ENCODE assay signal across 28 cellular contexts in the genomic region with DNA sequence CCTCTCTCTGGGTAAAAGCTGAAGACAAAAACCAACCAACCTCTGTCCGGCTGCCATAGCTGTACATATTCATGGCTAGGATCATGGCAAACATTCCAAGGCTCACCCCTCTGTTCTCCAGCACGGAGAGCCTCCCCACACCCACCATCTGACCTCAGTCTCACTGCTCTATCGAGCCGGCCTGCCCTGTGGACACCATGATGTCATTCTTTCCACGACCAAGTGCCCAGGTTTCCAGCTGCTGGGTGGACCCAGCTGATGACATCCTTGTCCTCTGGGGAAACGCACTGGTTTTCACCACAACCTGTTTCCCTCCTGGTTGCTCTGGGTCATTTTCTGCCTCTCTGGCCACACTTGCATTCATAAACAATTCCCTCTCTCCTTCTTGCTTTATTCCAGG.
DNase-seq lines count a peak whose midpoint lies in the region; ATAC-seq and TF ChIP-seq lines count a peak whose summit lies in the region.
"Had no signal": no experiment of that assay in that cellular context is flagged by ENCODE, and none has a peak within 500 bp of the region (broad histone marks: within the 10 kb centered on the region; RNA-seq: fewer than 3 reads in every experiment).

No MANE protein-coding gene starts in this region.

- H3K4me1 Mint-ChIP-seq in progenitor cell of endocrine pancreas (ENCODE audit: low read depth), result no peaks in the 10 kb centered on the region
- H3K4me1 Mint-ChIP-seq: activated naive CD8-positive, alpha-beta T cell treated with anti-CD3 and anti-CD28 coated beads for 36 hours; nephron; stimulated activated memory B cell treated with anti-CD40 and anti-IgM and Interleukin-4, amounts not matched to agents 10 μg/mL and 1 μg/mL and 100 μg/mL, for 72 hours had no signal

- no peak overlapping the region for H3K4me3 ChIP-seq in body of pancreas
- H3K4me3 ChIP-seq: BLaER1 treated with 17β-estradiol and CSF1 and Interleukin-3, amounts not matched to agents 10 nM and 100 nM; colonic mucosa; GM12878; Peyer's patch; testis had no signal

- no peak overlapping the region for H3K4me3 Mint-ChIP-seq in progenitor cell of endocrine pancreas (ENCODE audit: low read depth)
- H3K4me3 Mint-ChIP-seq: activated naive CD8-positive, alpha-beta T cell treated with anti-CD3 and anti-CD28 coated beads for 36 hours; nephron; stimulated activated memory B cell treated with anti-CD40 and anti-IgM and Interleukin-4, amounts not matched to agents 10 μg/mL and 1 μg/mL and 100 μg/mL, for 72 hours; T-helper 2 cell treated with Interferon-gamma antibody and Interleukin-4, amounts not matched to agents 5 μg/mL and 100 μg/mL, for 36 hours had no signal

- peak overlapping the region; percentile 27 for H3K27ac Mint-ChIP-seq in progenitor cell of endocrine pancreas
- H3K27ac Mint-ChIP-seq: activated naive CD8-positive, alpha-beta T cell treated with anti-CD3 and anti-CD28 coated beads for 36 hours; stimulated activated memory B cell treated with anti-CD40 and anti-IgM and Interleukin-4, amounts not matched to agents 10 μg/mL and 1 μg/mL and 100 μg/mL, for 72 hours; T-helper 2 cell treated with Interferon-gamma antibody and Interleukin-4, amounts not matched to agents 5 μg/mL and 100 μg/mL, for 36 hours had no signal

- ATAC-seq in body of pancreas (peak; percentile 24), Right ventricle myocardium superior (ENCODE audit: poor library complexity) (peak; percentile 55)
- ATAC-seq: GM12878; stimulated activated memory B cell treated with anti-CD40 and anti-IgM and Interleukin-4, amounts not matched to agents 10 μg/mL and 1 μg/mL and 100 μg/mL, for 72 hours had no signal

- no peaks in the 10 kb centered on the region for H3K27me3 ChIP-seq in body of pancreas
- H3K27me3 ChIP-seq: BLaER1 treated with 17β-estradiol and CSF1 and Interleukin-3, amounts not matched to agents 10 nM and 100 nM; brain microvascular endothelial cell; colonic mucosa; Peyer's patch; testis had no signal

- WGBS in body of pancreas, 2 donors, result 84 to 85% methylated on average over 6 of the region's 6 CpGs

- H3K27ac ChIP-seq in body of pancreas, result no peak overlapping the region
- H3K27ac ChIP-seq: BLaER1 treated with 17β-estradiol and CSF1 and Interleukin-3, amounts not matched to agents 10 nM and 100 nM; brain microvascular endothelial cell; colonic mucosa; Peyer's patch; testis; WERI-Rb-1 had no signal

- no peaks in the 10 kb centered on the region for H3K27me3 Mint-ChIP-seq in progenitor cell of endocrine pancreas
- H3K27me3 Mint-ChIP-seq: activated naive CD8-positive, alpha-beta T cell treated with anti-CD3 and anti-CD28 coated beads for 36 hours; stimulated activated memory B cell treated with anti-CD40 and anti-IgM and Interleukin-4, amounts not matched to agents 10 μg/mL and 1 μg/mL and 100 μg/mL, for 72 hours had no signal

- TF ChIP-seq CTCF in body of pancreas (IDR thresholded peaks at IDR 0.05) (no peak), progenitor cell of endocrine pancreas (IDR thresholded peaks at IDR 0.05; ENCODE audit: unreplicated experiment) (no peak)

- no peak for TF ChIP-seq POLR2A in body of pancreas (IDR thresholded peaks at IDR 0.05)

- peaks cover 39% of the 10 kb centered on the region for H3K36me3 Mint-ChIP-seq in progenitor cell of endocrine pancreas (ENCODE audit: insufficient read depth)

- DNase-seq in AG08395 (ENCODE audit: low spot score) (peak; percentile 24), body of pancreas (no peak), Right ventricle myocardium superior (peak; percentile 50), progenitor cell of endocrine pancreas (ENCODE audit: low spot score, unreplicated experiment) (no peak), superior temporal gyrus (ENCODE audit: extremely low spot score) (no peak), DMS153 (lab: John Stamatoyannopoulos, UW) (no peak), SW480 (ENCODE audit: low spot score) (no peak), nucleus accumbens (lab: John Stamatoyannopoulos, UW) (no peak)
- DNase-seq: activated CD4-positive, alpha-beta T cell treated with anti-CD3 and anti-CD28 coated beads, Interleukin-2, amount 50 U/mL, for 1 hour; activated naive CD8-positive, alpha-beta T cell treated with anti-CD3 and anti-CD28 coated beads for 36 hours; brain microvascular endothelial cell; Caco-2; colonic mucosa; DND-41; midbrain; NCI-H1105 treated with DMSO at 0.1 percent for 48 hours; NCI-H2107; NCI-H510A; Peyer's patch; posterior cingulate gyrus; small intestine; testis; WERI-Rb-1 had no signal

- H3K36me3 ChIP-seq in body of pancreas (replicated peaks in 1 of 2; ENCODE audit: insufficient read depth in 1 of 2, low read depth in 2 of 2), result peaks cover 0 to 4% of the 10 kb centered on the region in 2 donors
- H3K36me3 ChIP-seq: colonic mucosa, Peyer's patch had no signal

- H3K4me1 ChIP-seq in body of pancreas, result no peaks in the 10 kb centered on the region
- H3K4me1 ChIP-seq: BLaER1 treated with 17β-estradiol and CSF1 and Interleukin-3, amounts not matched to agents 10 nM and 100 nM; Caco-2; colonic mucosa; Peyer's patch had no signal

- no peaks in the 10 kb centered on the region for H3K9me3 ChIP-seq in body of pancreas
- H3K9me3 ChIP-seq: BLaER1 treated with 17β-estradiol and CSF1 and Interleukin-3, amounts not matched to agents 10 nM and 100 nM; Caco-2; colonic mucosa; Peyer's patch; testis had no signal

- intact Hi-C loops in body of pancreas (cut with DNase I) (no loop called here), Right ventricle myocardium superior (cut with DNase I) (no loop called here)

- no peaks in the 10 kb centered on the region for H3K9me3 Mint-ChIP-seq in progenitor cell of endocrine pancreas (ENCODE audit: low read depth)
- H3K9me3 Mint-ChIP-seq: activated naive CD8-positive, alpha-beta T cell treated with anti-CD3 and anti-CD28 coated beads for 36 hours; nephron; stimulated activated memory B cell treated with anti-CD40 and anti-IgM and Interleukin-4, amounts not matched to agents 10 μg/mL and 1 μg/mL and 100 μg/mL, for 72 hours; T-helper 2 cell treated with Interferon-gamma antibody and Interleukin-4, amounts not matched to agents 5 μg/mL and 100 μg/mL, for 36 hours had no signal

Comparison
In these comparisons a context has a peak if more than half of its experiments do, and no peak if none do; other contexts are left out.
1. DNase-seq: peak in AG08395 (single experiment) and Right ventricle myocardium superior (single experiment); none in body of pancreas (0 of 4), progenitor cell of endocrine pancreas (single experiment), superior temporal gyrus (single experiment), DMS153 (single experiment), SW480 (single experiment) and nucleus accumbens (0 of 56).